In genomic region chr11:112837162-112837826, GRCh38 we compare ENCODE assay signal across 9 cellular contexts.
DNase-seq lines count a peak whose midpoint lies in the region; ATAC-seq, FAIRE-seq and TF ChIP-seq lines count a peak whose summit lies in the region.
"Had no signal": no experiment of that assay in that cellular context is flagged by ENCODE, and none has a peak within 500 bp of the region (broad histone marks: within the 10 kb centered on the region; RNA-seq: fewer than 3 reads in every experiment).

No MANE protein-coding gene starts in this region.

- TF ChIP-seq POLR2A in NB4 (IDR thresholded peaks at IDR 0.05; ENCODE audit: extremely low read depth, insufficient read length) (no peak), gastrocnemius medialis (IDR thresholded peaks at IDR 0.05) (no peak)

- in situ Hi-C loops in gastrocnemius medialis (cut with MboI; ENCODE audit: low sequenced_read_pairs in 4 of 4), result no loop called here

- no peaks in the 10 kb centered on the region for H3K9me3 ChIP-seq in gastrocnemius medialis

- intact Hi-C loops in gastrocnemius medialis (cut with DNase I; ENCODE audit: low total_unique reads), result no loop called here

- TF ChIP-seq CTCF in NB4 (IDR thresholded peaks at IDR 0.05; ENCODE audit: low read depth, low read length), result peak; percentile 9
- no peak for TF ChIP-seq CTCF in gastrocnemius medialis (IDR thresholded peaks at IDR 0.05 in 4 of 5, conservative IDR thresholded peaks at IDR 0.05 in 1 of 5)

- no peak overlapping the region for H3K27ac ChIP-seq in gastrocnemius medialis

- no peaks in the 10 kb centered on the region for H3K36me3 ChIP-seq in gastrocnemius medialis

- no peaks in the 10 kb centered on the region for H3K27me3 ChIP-seq in gastrocnemius medialis

- FAIRE-seq in HTR-8/SVneo (lab: Jason Lieb, UNC), result no peak

- DNase-seq in DMS53 treated with DMSO at 0.1 percent for 48 hours (lab: John Stamatoyannopoulos, UW; ENCODE audit: unreplicated experiment) (peak; percentile 62), NB4 (ENCODE audit: low read depth) (peak; percentile 22), amygdala (lab: John Stamatoyannopoulos, UW) (peak in 42 of 56 donors; percentile 3 to 78 (median 34)), left lobe of liver (ENCODE audit: low spot score) (no peak), KG1 (lab: John Stamatoyannopoulos, UW) (no peak), gastrocnemius medialis (no peak), HTR-8/SVneo (ENCODE audit: insufficient read length, low spot score) (no peak)
- DNase-seq: GDM1 had no signal

- peak; percentile 67 for ATAC-seq in left lobe of liver
- no peak for ATAC-seq in HG03457 (IDR thresholded peaks at IDR 0.05; ENCODE audit: unreplicated experiment)
- ATAC-seq in gastrocnemius medialis, result no peak

- H3K4me1 ChIP-seq in gastrocnemius medialis, result peaks cover 6 to 9% of the 10 kb centered on the region in 2 donors

- H3K4me3 ChIP-seq in NB4 (ENCODE audit: low read depth, low read length), result no peak overlapping the region
- H3K4me3 ChIP-seq in gastrocnemius medialis, result no peak overlapping the region

Comparison
In these comparisons a context has a peak if more than half of its experiments do, and no peak if none do; other contexts are left out.
1. DNase-seq: peak in DMS53 treated with DMSO at 0.1 percent for 48 hours (single experiment), NB4 (single experiment) and amygdala (42 of 56); none in left lobe of liver (single experiment), KG1 (single experiment), gastrocnemius medialis (0 of 2) and HTR-8/SVneo (single experiment).